22 cellular contexts compared by ENCODE assay signal in genomic region chr20:19498756-19499155, GRCh38.
"Had no signal": no experiment of that assay in that cellular context is flagged by ENCODE, and none has a peak within 500 bp of the region (broad histone marks: within the 10 kb centered on the region; RNA-seq: fewer than 3 reads in every experiment).

No MANE protein-coding gene starts in this region.

- DNase-seq: activated CD4-positive, alpha-beta memory T cell treated with anti-CD3 and anti-CD28 coated beads for 36 hours; activated CD4-positive, alpha-beta T cell treated with anti-CD3 and anti-CD28 coated beads, Interleukin-2, amount 10 ng/mL, durations not matched to agents 7 days and 5 days; activated CD4-positive, CD25-positive, alpha-beta regulatory T cell; activated gamma-delta T cell; activated naive CD4-positive, alpha-beta T cell treated with anti-CD3 and anti-CD28 coated beads for 36 hours; activated T-cell treated with anti-CD3 and anti-CD28 coated beads for 4 hours; activated T-cell treated with anti-CD3 and anti-CD28 coated beads, Interleukin-2, amount 50 U/mL, for 48 hours; cerebellar nuclear complex; MG63; NCI-H1092 treated with DMSO at 0.1 percent for 48 hours; NCI-H1417 treated with DMSO at 0.1 percent for 48 hours; NCI-H1694; NCI-H2029 treated with DMSO at 0.1 percent for 48 hours; NCI-H345; NCI-H510A; NCI-H526 treated with DMSO at 0.1 percent for 48 hours; NCI-H82; Peyer's patch; SHP77 treated with DMSO at 0.1 percent for 48 hours had no signal

- H3K27ac ChIP-seq: KMS-11, Peyer's patch had no signal

- H3K9ac ChIP-seq: KMS-11 had no signal

- H3K27me3 ChIP-seq: MG63, Peyer's patch had no signal

- H3K9me3 ChIP-seq: MG63, Peyer's patch had no signal

- H3K4me1 ChIP-seq: Peyer's patch had no signal

- H3K36me3 ChIP-seq: MG63, Peyer's patch had no signal

- H3K4me3 ChIP-seq: MG63, Peyer's patch had no signal

- ATAC-seq: activated T-helper 17 cell treated with anti-CD3 and anti-CD28 coated beads, Interleukin-2, amount 50 U/mL, for 72 hours had no signal

- FAIRE-seq: colon had no signal

- H3K4me2 ChIP-seq: KMS-11 had no signal
